8 cellular contexts compared by ENCODE assay signal in genomic region chr17:19948100-19948943, GRCh38. TPM values are rescaled to one million over a fixed set of nuclear protein-coding genes. Genes with fewer than 3 reads are reported as not detected.
A peak's percentile ranks its signal among the peaks of the same experiment; 100 is the strongest.
DNase-seq lines count a peak whose midpoint lies in the region; ATAC-seq, FAIRE-seq and TF ChIP-seq lines count a peak whose summit lies in the region.

No MANE protein-coding gene starts in this region.

- no peaks in the 10 kb centered on the region for H3K27me3 ChIP-seq in BLaER1
- no peaks in the 10 kb centered on the region for H3K27me3 ChIP-seq in astrocyte (ENCODE audit: insufficient read depth, low read length)

- TF ChIP-seq POLR2A in H54 (IDR thresholded peaks at IDR 0.05; ENCODE audit: low read depth, low read length): no peak

- peaks cover 2% of the 10 kb centered on the region for H3K36me3 Mint-ChIP-seq in astrocyte (ENCODE audit: low read depth, unreplicated experiment)
- H3K36me3 Mint-ChIP-seq in memory B cell: peaks cover 25% of the 10 kb centered on the region

- POLR2A ChIA-PET in GM10248 (lab: Yijun Ruan, JAX): no interaction called here

- TF ChIP-seq CTCF in astrocyte (IDR thresholded peaks at IDR 0.05; ENCODE audit: insufficient read depth, low read depth, low read length) (no peak), GM10248 (IDR thresholded peaks at IDR 0.05; ENCODE audit: control extremely low read depth, extremely low read depth, low read depth, missing control alignments) (no peak)

- H3K79me2 ChIP-seq in astrocyte (ENCODE audit: insufficient read depth, low read length): peaks cover 76% of the 10 kb centered on the region

- peak overlapping the region; percentile 48 for H3K4me2 ChIP-seq in BLaER1
- peak overlapping the region; percentile 30 for H3K4me2 ChIP-seq in astrocyte (ENCODE audit: low read length)

- FAIRE-seq in H54 (lab: Jason Lieb, UNC) (peak; percentile 11), astrocyte (lab: Jason Lieb, UNC) (no peak), HTR-8/SVneo (lab: Jason Lieb, UNC) (no peak)

- H3K9me3 Mint-ChIP-seq in astrocyte (ENCODE audit: unreplicated experiment) (no peaks in the 10 kb centered on the region), memory B cell (no peaks in the 10 kb centered on the region)

- H3K4me3 ChIP-seq in BLaER1: no peak overlapping the region
- no peak overlapping the region for H3K4me3 ChIP-seq in astrocyte (ENCODE audit: insufficient read depth, low read depth, low read length)

- peak overlapping the region; percentile 53 for H3K9ac ChIP-seq in BLaER1
- H3K9ac ChIP-seq in astrocyte (ENCODE audit: low read length): peak overlapping the region; percentile 7

- H3K4me3 Mint-ChIP-seq in astrocyte (ENCODE audit: unreplicated experiment) (no peak overlapping the region), memory B cell (no peak overlapping the region)

- peaks cover 16% of the 10 kb centered on the region for H3K9me3 ChIP-seq in BLaER1
- H3K9me3 ChIP-seq in astrocyte (ENCODE audit: insufficient read depth, low read depth, low read length): no peaks in the 10 kb centered on the region

- ATAC-seq in memory B cell (ENCODE audit: low read depth) (no peak), HG03378 (IDR thresholded peaks at IDR 0.05; ENCODE audit: unreplicated experiment) (no peak)

- peaks cover 72% of the 10 kb centered on the region for H4K20me1 ChIP-seq in BLaER1
- H4K20me1 ChIP-seq in astrocyte (ENCODE audit: insufficient read depth, low read length): peaks cover 57% of the 10 kb centered on the region

- DNase-seq in H54 (ENCODE audit: insufficient read length, low spot score) (no peak), astrocyte (ENCODE audit: low read depth) (peak; percentile 12), memory B cell (ENCODE audit: low spot score in 2 of 2) (no peak), HTR-8/SVneo (ENCODE audit: insufficient read length, low spot score) (no peak), GM10248 (ENCODE audit: extremely low spot score) (no peak)
- no peak for DNase-seq in activated effector memory CD4-positive, alpha-beta T cell treated with Interleukin-2 at 50 U/mL for 16 hours

- peak overlapping the region; percentile 10; the same call in 1 of the 2 replicates for H3K27ac ChIP-seq in BLaER1
- no peak overlapping the region for H3K27ac ChIP-seq in astrocyte (ENCODE audit: low read depth, low read length)

- H3K4me1 Mint-ChIP-seq in astrocyte (ENCODE audit: low read depth, unreplicated experiment) (peaks cover 19% of the 10 kb centered on the region), memory B cell (peaks cover 17% of the 10 kb centered on the region)

- H3K4me1 ChIP-seq in BLaER1: peaks cover 18% of the 10 kb centered on the region
- no peaks in the 10 kb centered on the region for H3K4me1 ChIP-seq in astrocyte (ENCODE audit: insufficient read depth, low read length)

- peaks cover 71% of the 10 kb centered on the region for H3K36me3 ChIP-seq in BLaER1
- peaks cover 9% of the 10 kb centered on the region for H3K36me3 ChIP-seq in astrocyte (ENCODE audit: insufficient read depth, low read length)

- H2AFZ ChIP-seq in astrocyte (ENCODE audit: low read depth, low read length): no peak overlapping the region

- H3K27me3 Mint-ChIP-seq in astrocyte (ENCODE audit: low read depth, unreplicated experiment) (no peaks in the 10 kb centered on the region), memory B cell (no peaks in the 10 kb centered on the region)

- H3K27ac Mint-ChIP-seq in astrocyte (ENCODE audit: unreplicated experiment) (peak overlapping the region; percentile 56), memory B cell (peak overlapping the region; percentile 31)

- CTCF ChIA-PET in GM10248 (lab: Yijun Ruan, JAX): no interaction called here

RNA-seq across cellular contexts. Expression of gene AKAP10, which starts 29.3 kb away (rescaled TPM):
- total RNA-seq in astrocyte: 27.8 and 28.9 TPM in 2 replicates
